Comparison of ENCODE assay signal across 8 cellular contexts in genomic region chr2:15159751-15160177, GRCh38.
A peak's percentile ranks its signal among the peaks of the same experiment; 100 is the strongest.
DNase-seq lines count a peak whose midpoint lies in the region; ATAC-seq, FAIRE-seq and TF ChIP-seq lines count a peak whose summit lies in the region.

No MANE protein-coding gene starts in this region.

- H3K4me3 ChIP-seq in CD4-positive, CD25-positive, alpha-beta regulatory T cell (ENCODE audit: low read depth, low read length) = no peak overlapping the region
- H3K4me3 ChIP-seq in lung = no peak overlapping the region

- H3K27me3 ChIP-seq in CD4-positive, CD25-positive, alpha-beta regulatory T cell (ENCODE audit: control insufficient read depth, insufficient read depth, low read length) = no peaks in the 10 kb centered on the region
- no peaks in the 10 kb centered on the region for H3K27me3 ChIP-seq in lung (ENCODE audit: control insufficient read depth, insufficient read depth)

- no peaks in the 10 kb centered on the region for H3K9me3 ChIP-seq in CD4-positive, CD25-positive, alpha-beta regulatory T cell (ENCODE audit: control insufficient read depth in 2 of 2, low read length in 2 of 2)
- H3K9me3 ChIP-seq in lung (ENCODE audit: control insufficient read depth in 2 of 2, insufficient read depth in 1 of 2, low read length in 1 of 2) = peaks cover 0 to 2% of the 10 kb centered on the region in 2 donors

- DNase-seq in CD4-positive, CD25-positive, alpha-beta regulatory T cell = peak in 2 of 3 donors; percentile 9 to 32
- no peak for DNase-seq in GM19239 (ENCODE audit: insufficient read length, low spot score)
- peak; percentile 39 for DNase-seq in NCI-H446 treated with DMSO at 0.1 percent for 48 hours (lab: John Stamatoyannopoulos, UW)
- no peak for DNase-seq in lung (ENCODE audit: low spot score)
- DNase-seq in NCI-H1930 (lab: John Stamatoyannopoulos, UW) = no peak
- no peak for DNase-seq in natural killer cell treated with Interleukin-12 subunit alpha and Interleukin-12 subunit beta and Interleukin-15 and Interleukin-18, amount 100 ng/mL, for 72 hours (ENCODE audit: low spot score)

- peak; percentile 11 for FAIRE-seq in GM19239 (lab: Jason Lieb, UNC)

- H3K27ac ChIP-seq in CD4-positive, CD25-positive, alpha-beta regulatory T cell (ENCODE audit: insufficient read depth, low read length, poor library complexity, severe bottlenecking) = no peak overlapping the region
- no peak overlapping the region for H3K27ac ChIP-seq in lung (ENCODE audit: low read depth in 1 of 2, low read length in 1 of 2)

- no peaks in the 10 kb centered on the region for H3K36me3 ChIP-seq in CD4-positive, CD25-positive, alpha-beta regulatory T cell (ENCODE audit: control insufficient read depth, insufficient read depth, low read length)
- no peaks in the 10 kb centered on the region for H3K36me3 ChIP-seq in lung (ENCODE audit: control insufficient read depth in 2 of 2, insufficient read depth in 2 of 2, low read length in 2 of 2)

- ATAC-seq in CD4-positive, CD25-positive, alpha-beta regulatory T cell (ENCODE audit: low read depth in 2 of 2) = no peak
- ATAC-seq in lung (ENCODE audit: insufficient read depth, low FRiP score) (no peak), GM19452 (IDR thresholded peaks at IDR 0.05; ENCODE audit: unreplicated experiment) (no peak)
- ATAC-seq in natural killer cell treated with Interleukin-12 subunit alpha and Interleukin-12 subunit beta and Interleukin-15 and Interleukin-18, amount 100 ng/mL, for 72 hours = no peak

- WGBS in lung, 2 donors = 24 to 36% methylated on average over 3 of the region's 3 CpGs

- no peak overlapping the region for H3K4me3 Mint-ChIP-seq in CD4-positive, CD25-positive, alpha-beta regulatory T cell
- no peak overlapping the region for H3K4me3 Mint-ChIP-seq in brain
- no peak overlapping the region for H3K4me3 Mint-ChIP-seq in natural killer cell treated with Interleukin-12 subunit alpha and Interleukin-12 subunit beta and Interleukin-15 and Interleukin-18, amount 100 ng/mL, for 72 hours

- TF ChIP-seq CTCF in brain (conservative IDR thresholded peaks at IDR 0.05) (peak; percentile 40 to 45), lung (IDR thresholded peaks at IDR 0.05; ENCODE audit: control extremely low read depth, extremely low read depth) (peak; percentile 25)

- H3K4me1 ChIP-seq in CD4-positive, CD25-positive, alpha-beta regulatory T cell (ENCODE audit: control insufficient read depth, insufficient read depth, low read length, poor library complexity, severe bottlenecking) = no peaks in the 10 kb centered on the region
- H3K4me1 ChIP-seq in lung (ENCODE audit: control insufficient read depth in 2 of 2, insufficient read depth in 2 of 2, low read length in 2 of 2) = peaks cover 0 to 3% of the 10 kb centered on the region in 2 donors

- no peaks in the 10 kb centered on the region for H3K27me3 Mint-ChIP-seq in CD4-positive, CD25-positive, alpha-beta regulatory T cell
- no peaks in the 10 kb centered on the region for H3K27me3 Mint-ChIP-seq in brain
- H3K27me3 Mint-ChIP-seq in natural killer cell treated with Interleukin-12 subunit alpha and Interleukin-12 subunit beta and Interleukin-15 and Interleukin-18, amount 100 ng/mL, for 72 hours = no peaks in the 10 kb centered on the region

- peaks cover 0 to 6% (median 3%) of the 10 kb centered on the region in 4 donors for H3K4me1 Mint-ChIP-seq in CD4-positive, CD25-positive, alpha-beta regulatory T cell
- H3K4me1 Mint-ChIP-seq in brain = peaks cover 57% of the 10 kb centered on the region
- peaks cover 0 to 7% of the 10 kb centered on the region in 2 donors for H3K4me1 Mint-ChIP-seq in natural killer cell treated with Interleukin-12 subunit alpha and Interleukin-12 subunit beta and Interleukin-15 and Interleukin-18, amount 100 ng/mL, for 72 hours (ENCODE audit: low read depth in 2 of 2)

- H3K9me3 Mint-ChIP-seq in CD4-positive, CD25-positive, alpha-beta regulatory T cell = no peaks in the 10 kb centered on the region
- no peaks in the 10 kb centered on the region for H3K9me3 Mint-ChIP-seq in brain
- no peaks in the 10 kb centered on the region for H3K9me3 Mint-ChIP-seq in natural killer cell treated with Interleukin-12 subunit alpha and Interleukin-12 subunit beta and Interleukin-15 and Interleukin-18, amount 100 ng/mL, for 72 hours

- no peaks in the 10 kb centered on the region for H3K36me3 Mint-ChIP-seq in CD4-positive, CD25-positive, alpha-beta regulatory T cell
- no peaks in the 10 kb centered on the region for H3K36me3 Mint-ChIP-seq in brain
- no peaks in the 10 kb centered on the region for H3K36me3 Mint-ChIP-seq in natural killer cell treated with Interleukin-12 subunit alpha and Interleukin-12 subunit beta and Interleukin-15 and Interleukin-18, amount 100 ng/mL, for 72 hours

- no peak overlapping the region for H3K27ac Mint-ChIP-seq in CD4-positive, CD25-positive, alpha-beta regulatory T cell
- peak overlapping the region in 1 of 5 experiments; percentile 31 for H3K27ac Mint-ChIP-seq in brain
- no peak overlapping the region for H3K27ac Mint-ChIP-seq in natural killer cell treated with Interleukin-12 subunit alpha and Interleukin-12 subunit beta and Interleukin-15 and Interleukin-18, amount 100 ng/mL, for 72 hours

Comparison
In these comparisons a context has a peak if more than half of its experiments do, and no peak if none do; other contexts are left out.
1. DNase-seq: peak in CD4-positive, CD25-positive, alpha-beta regulatory T cell (2 of 3) and NCI-H446 treated with DMSO at 0.1 percent for 48 hours (single experiment); none in GM19239 (single experiment), lung (single experiment), NCI-H1930 (0 of 2) and natural killer cell treated with Interleukin-12 subunit alpha and Interleukin-12 subunit beta and Interleukin-15 and Interleukin-18, amount 100 ng/mL, for 72 hours (single experiment).